Comparison of ENCODE assay signal across 8 cellular contexts in genomic region chr17:79831367-79832210, GRCh38. TPM values are rescaled to one million over a fixed set of nuclear protein-coding genes. Genes with fewer than 3 reads are reported as not detected.
DNase-seq lines count a peak whose midpoint lies in the region; ATAC-seq and TF ChIP-seq lines count a peak whose summit lies in the region.

No MANE protein-coding gene starts in this region.

- peak overlapping the region; percentile 63; the same call in 1 of the 2 replicates for H2AFZ ChIP-seq in GM23338
- H2AFZ ChIP-seq in hepatocyte = no peak overlapping the region
- H2AFZ ChIP-seq in parathyroid adenoma = peak overlapping the region; percentile 88

- H3K27me3 ChIP-seq in GM23338 (ENCODE audit: insufficient read depth) = peaks cover 96% of the 10 kb centered on the region
- no peaks in the 10 kb centered on the region for H3K27me3 ChIP-seq in adrenal gland
- no peaks in the 10 kb centered on the region for H3K27me3 ChIP-seq in hepatocyte
- H3K27me3 ChIP-seq in parathyroid adenoma (ENCODE audit: control insufficient read depth, insufficient read depth, low read length) = no peaks in the 10 kb centered on the region

- TF ChIP-seq CTCF in GM23338 (conservative IDR thresholded peaks at IDR 0.05; ENCODE audit: low read depth in 2 of 2) (no peak), adrenal gland (IDR thresholded peaks at IDR 0.05) (no peak), hepatocyte (IDR thresholded peaks at IDR 0.05; ENCODE audit: poor library complexity) (no peak), parathyroid adenoma (IDR thresholded peaks at IDR 0.05) (no peak)

- H3K4me3 Mint-ChIP-seq in GM23338 = peak overlapping the region; percentile 60
- no peak overlapping the region for H3K4me3 Mint-ChIP-seq in activated T-cell treated with anti-CD3 and anti-CD28 coated beads, Interleukin-2, amount 50 U/mL, for 72 hours

- no peaks in the 10 kb centered on the region for H3K9me2 ChIP-seq in GM23338 (ENCODE audit: insufficient read depth)
- no peaks in the 10 kb centered on the region for H3K9me2 ChIP-seq in hepatocyte (replicated peaks; ENCODE audit: insufficient read depth)

- H3K4me1 ChIP-seq in GM23338 (ENCODE audit: insufficient read depth) (peaks cover 39% of the 10 kb centered on the region), adrenal gland (replicated peaks in 1 of 2) (peaks cover 28% of the 10 kb centered on the region in 2 donors), hepatocyte (ENCODE audit: insufficient read depth) (peaks cover 28% of the 10 kb centered on the region), parathyroid adenoma (peaks cover 27% of the 10 kb centered on the region)

- H3F3A ChIP-seq in GM23338 (replicated peaks; ENCODE audit: low read depth) = peaks cover 25% of the 10 kb centered on the region; the same call in 1 of the 2 replicates

- 13 to 25% (median 17%) methylated on average over 12 to 30 of the region's 30 CpGs for WGBS in adrenal gland, 4 donors
- 40% methylated on average over 18 of the region's 30 CpGs for WGBS in hepatocyte (ENCODE audit: low lambda C conversion rate, missing lambda C conversion rate)

- H3K9me3 ChIP-seq in adrenal gland (replicated peaks in 1 of 3) (no peaks in the 10 kb centered on the region), hepatocyte (ENCODE audit: low read depth) (no peaks in the 10 kb centered on the region), parathyroid adenoma (ENCODE audit: control insufficient read depth, low read length) (no peaks in the 10 kb centered on the region)

- H3K36me3 ChIP-seq in GM23338 (ENCODE audit: insufficient read depth) = no peaks in the 10 kb centered on the region
- peaks cover 0 to 22% of the 10 kb centered on the region in 2 donors for H3K36me3 ChIP-seq in adrenal gland (replicated peaks in 1 of 2)
- H3K36me3 ChIP-seq in hepatocyte (replicated peaks; ENCODE audit: insufficient read depth, low read depth) = no peaks in the 10 kb centered on the region
- H3K36me3 ChIP-seq in parathyroid adenoma (ENCODE audit: control insufficient read depth, insufficient read depth, low read length) = no peaks in the 10 kb centered on the region

- H3K4me2 ChIP-seq in GM23338 = peak overlapping the region; percentile 99
- peak overlapping the region; percentile 81 for H3K4me2 ChIP-seq in hepatocyte
- H3K4me2 ChIP-seq in parathyroid adenoma (ENCODE audit: low read length) = peak overlapping the region; percentile 81

- peaks cover 39% of the 10 kb centered on the region for H3K4me1 Mint-ChIP-seq in GM23338
- H3K4me1 Mint-ChIP-seq in activated T-cell treated with anti-CD3 and anti-CD28 coated beads, Interleukin-2, amount 50 U/mL, for 72 hours (ENCODE audit: low read depth) = peaks cover 15% of the 10 kb centered on the region

- H3K79me2 ChIP-seq in GM23338 (replicated peaks; ENCODE audit: insufficient read depth) (no peaks in the 10 kb centered on the region), hepatocyte (peaks cover 24% of the 10 kb centered on the region), parathyroid adenoma (peaks cover 17% of the 10 kb centered on the region)

- no peak for TF ChIP-seq POLR2A in adrenal gland (IDR thresholded peaks at IDR 0.05)

- intact Hi-C loops in adrenal gland (cut with DNase I) = no loop called here

- no peak overlapping the region for H3K27ac Mint-ChIP-seq in GM23338
- no peak overlapping the region for H3K27ac Mint-ChIP-seq in activated T-cell treated with anti-CD3 and anti-CD28 coated beads, Interleukin-2, amount 50 U/mL, for 72 hours

- peaks cover 4% of the 10 kb centered on the region; the same call in 2 of the 3 replicates for H3K36me3 Mint-ChIP-seq in GM23338 (ENCODE audit: low read depth)
- H3K36me3 Mint-ChIP-seq in activated T-cell treated with anti-CD3 and anti-CD28 coated beads, Interleukin-2, amount 50 U/mL, for 72 hours (ENCODE audit: insufficient read depth in 2 of 2) = peaks cover 5 to 11% of the 10 kb centered on the region in 2 donors

- peak overlapping the region; percentile 7 for H3K9ac ChIP-seq in parathyroid adenoma

- ATAC-seq in GM23338 = peak; percentile 2
- no peak for ATAC-seq in activated T-cell treated with anti-CD3 and anti-CD28 coated beads, Interleukin-2, amount 50 U/mL, for 72 hours (replicated peaks in 1 of 2)

- peak; percentile 73 for DNase-seq in GM23338 (ENCODE audit: low spot score)
- peak; percentile 83 to 89 (median 85) for DNase-seq in adrenal gland
- peak; percentile 68 for DNase-seq in hepatocyte (ENCODE audit: low spot score)
- no peak for DNase-seq in NCI-H82 (lab: John Stamatoyannopoulos, UW)
- DNase-seq in activated T-cell treated with anti-CD3 and anti-CD28 coated beads, Interleukin-2, amount 50 U/mL, for 72 hours = no peak
- DNase-seq in G401 (ENCODE audit: low spot score) = no peak
- no peak for DNase-seq in NCI-H146 (lab: John Stamatoyannopoulos, UW)

- in situ Hi-C loops in G401 (cut with HindIII; ENCODE audit: low sequenced_read_pairs) = no loop called here

- H3K4me3 ChIP-seq in GM23338 (peak overlapping the region; percentile 61), adrenal gland (peak overlapping the region in 2 of 4 donors; percentile 21 to 45), hepatocyte (no peak overlapping the region), parathyroid adenoma (ENCODE audit: low read depth, low read length) (peak overlapping the region; percentile 59)

- H4K20me1 ChIP-seq in GM23338 (replicated peaks; ENCODE audit: insufficient read depth) = no peaks in the 10 kb centered on the region; the same call in 1 of the 2 replicates
- peaks cover 45% of the 10 kb centered on the region for H4K20me1 ChIP-seq in hepatocyte (ENCODE audit: insufficient read depth, poor library complexity, severe bottlenecking)

- H3K27ac ChIP-seq in GM23338 (ENCODE audit: low read depth) (no peak overlapping the region), adrenal gland (peak overlapping the region; percentile 38 to 88 (median 64)), hepatocyte (peak overlapping the region; percentile 18), parathyroid adenoma (peak overlapping the region; percentile 85)

- no peaks in the 10 kb centered on the region for H3K9me3 Mint-ChIP-seq in GM23338
- no peaks in the 10 kb centered on the region for H3K9me3 Mint-ChIP-seq in activated T-cell treated with anti-CD3 and anti-CD28 coated beads, Interleukin-2, amount 50 U/mL, for 72 hours

- peaks cover 95% of the 10 kb centered on the region for H3K27me3 Mint-ChIP-seq in GM23338 (ENCODE audit: insufficient read depth, low read depth, poor library complexity)
- no peaks in the 10 kb centered on the region for H3K27me3 Mint-ChIP-seq in activated T-cell treated with anti-CD3 and anti-CD28 coated beads, Interleukin-2, amount 50 U/mL, for 72 hours (ENCODE audit: low read depth)

TF ChIP-seq in GM23338, 12 proteins besides CTCF, POLR2A, EP300 and RAD21 (continues in another document):
- TF ChIP-seq JUNB (IDR thresholded peaks at IDR 0.05; ENCODE audit: unreplicated experiment) (no peak), POLR2AphosphoS5 (IDR thresholded peaks at IDR 0.05; ENCODE audit: low read depth) (no peak), NANOG (IDR thresholded peaks at IDR 0.05; ENCODE audit: borderline replicate concordance) (no peak)

RNA-seq across cellular contexts. Expression of gene CBX4, which starts 7.7 kb away (rescaled TPM):
- 4.6 and 5.7 TPM in 2 replicates for total RNA-seq in GM23338 (2014; rRNA removed; shearing (Covaris generic))
- polyA plus RNA-seq in GM23338 (2016; fragmentation: Nextera tagmentation; extraction: Ambion mirVana) = 1.4 TPM in 2 replicates
- total RNA-seq in adrenal gland = 10 to 100 TPM; 15.1 to 39.3 (median 25.0) TPM
- 10 to 100 TPM in 1 of 3 donors, 1 to 10 TPM in 2; 5.4 to 10.1 (median 7.6) TPM for polyA plus RNA-seq in adrenal gland
- 49.6 and 56.1 TPM in 2 replicates for total RNA-seq in hepatocyte
- 74.3 and 86.7 TPM in 2 replicates for polyA plus RNA-seq in hepatocyte
- 10 to 100 TPM; 38.3 to 45.8 TPM for total RNA-seq in activated T-cell treated with anti-CD3 and anti-CD28 coated beads, Interleukin-2, amount 50 U/mL, for 72 hours
- total RNA-seq in G401 (2014; rRNA removed; shearing (Covaris generic)) = 13.5 and 20.9 TPM in 2 replicates

RNA-seq across cellular contexts. Expression of gene CBX8, which starts 34.7 kb away (rescaled TPM):
- 0.16 and 1.0 TPM in 2 replicates for total RNA-seq in GM23338 (2014; rRNA removed; shearing (Covaris generic))
- polyA plus RNA-seq in GM23338 (2016; fragmentation: Nextera tagmentation; extraction: Ambion mirVana) (1.1 and 1.3 TPM in 2 replicates), adrenal gland (1 to 10 TPM; 1.0 to 7.4 (median 4.4) TPM), hepatocyte (6.5 and 8.3 TPM in 2 replicates)
- total RNA-seq in adrenal gland (10 to 100 TPM in 1 of 8 donors, 1 to 10 TPM in 6, under 1 TPM in 1; 0.85 to 10.6 (median 5.5) TPM), hepatocyte (4.3 and 8.6 TPM in 2 replicates)
- 1 to 10 TPM; 6.0 to 7.2 TPM for total RNA-seq in activated T-cell treated with anti-CD3 and anti-CD28 coated beads, Interleukin-2, amount 50 U/mL, for 72 hours
- 15.8 and 18.8 TPM in 2 replicates for total RNA-seq in G401 (2014; rRNA removed; shearing (Covaris generic))

RNA-seq across cellular contexts. Expression of gene CBX2, which starts 53.6 kb away (rescaled TPM):
- total RNA-seq in GM23338 (2014; rRNA removed; shearing (Covaris generic)) = 91.1 and 114 TPM in 2 replicates
- 26.6 and 29.2 TPM in 2 replicates for polyA plus RNA-seq in GM23338 (2016; fragmentation: Nextera tagmentation; extraction: Ambion mirVana)
- 1 to 10 TPM in 2 of 8 donors, under 1 TPM in 6; 0.06 to 1.8 (median 0.69) TPM for total RNA-seq in adrenal gland
- polyA plus RNA-seq in adrenal gland = under 1 TPM; 0.26 to 0.97 (median 0.88) TPM
- total RNA-seq in hepatocyte = 11.8 and 16.3 TPM in 2 replicates
- polyA plus RNA-seq in hepatocyte = 8.6 and 11.6 TPM in 2 replicates
- 1 to 10 TPM; 2.4 to 5.6 TPM for total RNA-seq in activated T-cell treated with anti-CD3 and anti-CD28 coated beads, Interleukin-2, amount 50 U/mL, for 72 hours
- total RNA-seq in G401 (2014; rRNA removed; shearing (Covaris generic)) = 35.8 and 48.4 TPM in 2 replicates

Comparison
In these comparisons a context has a peak if more than half of its experiments do, and no peak if none do; other contexts are left out.
1. DNase-seq: peak in GM23338 (single experiment), adrenal gland (7 of 7) and hepatocyte (single experiment); none in NCI-H82 (single experiment), activated T-cell treated with anti-CD3 and anti-CD28 coated beads, Interleukin-2, amount 50 U/mL, for 72 hours (0 of 2), G401 (single experiment) and NCI-H146 (single experiment).
2. Peak in every context shown above with its lines, with median percentiles within 50 percentile points of each other: H3K4me2 ChIP-seq.